31 cellular contexts compared by ENCODE assay signal in the genomic region with DNA sequence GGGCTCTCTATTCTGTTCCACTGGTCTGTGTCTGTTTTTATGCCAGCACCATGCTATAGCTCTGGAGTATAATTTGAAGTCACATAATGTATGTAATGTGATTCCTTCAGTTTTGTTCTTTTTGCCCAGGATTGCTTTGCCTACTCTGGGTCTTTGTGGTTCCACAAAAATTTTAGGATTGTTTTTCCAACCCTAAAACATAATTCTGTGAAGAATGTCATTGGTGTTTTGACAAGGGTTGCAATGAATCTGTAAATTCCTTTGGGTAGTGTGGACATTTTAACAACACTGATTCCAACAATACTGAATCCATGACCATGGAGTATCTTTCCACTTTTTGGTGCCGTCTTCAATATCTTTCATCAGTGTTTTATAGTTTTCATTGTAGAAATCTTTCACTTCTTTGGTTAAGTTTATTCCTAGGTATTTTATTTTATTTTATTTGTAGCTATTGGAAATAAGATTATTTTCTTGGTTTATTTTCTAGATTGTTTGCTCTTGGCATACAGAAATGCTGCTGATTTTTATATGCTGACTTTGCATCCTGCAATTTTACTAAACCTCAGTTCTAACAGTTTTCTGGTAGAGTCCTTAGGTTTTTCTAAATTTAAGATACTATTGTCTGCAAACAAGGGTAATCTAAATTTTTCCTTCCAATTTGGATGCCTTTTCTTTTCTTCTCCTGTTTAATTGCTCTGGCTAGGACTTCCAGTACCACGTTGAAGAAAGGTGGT. TPM values are rescaled to one million over a fixed set of nuclear protein-coding genes. Genes with fewer than 3 reads are reported as not detected.
DNase-seq lines count a peak whose midpoint lies in the region; ATAC-seq and TF ChIP-seq lines count a peak whose summit lies in the region.
"Had no signal": no experiment of that assay in that cellular context is flagged by ENCODE, and none has a peak within 500 bp of the region (broad histone marks: within the 10 kb centered on the region; RNA-seq: fewer than 3 reads in every experiment).

No MANE protein-coding gene starts in this region.

- in situ Hi-C loops in IMR-90 (cut with MboI; ENCODE audit: low sequenced_read_pairs), result no loop called here

- H3K4me2 ChIP-seq in IMR-90 (ENCODE audit: low read depth, low read length), result no peak overlapping the region; the same call in 1 of the 2 replicates
- H3K4me2 ChIP-seq: neural progenitor cell had no signal

- peak overlapping the region; percentile 56; the same call in 1 of the 2 replicates for H3K14ac ChIP-seq in IMR-90 (replicated peaks; ENCODE audit: low read depth, low read length)

- peaks cover 19% of the 10 kb centered on the region for H3K36me3 Mint-ChIP-seq in chondrocyte (ENCODE audit: low read depth)
- H3K36me3 Mint-ChIP-seq in activated T-helper 17 cell treated with anti-CD3 and anti-CD28 coated beads, Interleukin-2, amount 50 U/mL, for 72 hours (ENCODE audit: low read depth), result no peaks in the 10 kb centered on the region
- H3K36me3 Mint-ChIP-seq: memory B cell had no signal

- no peaks in the 10 kb centered on the region for H3K27me3 Mint-ChIP-seq in chondrocyte (ENCODE audit: low read depth)
- H3K27me3 Mint-ChIP-seq in activated T-helper 17 cell treated with anti-CD3 and anti-CD28 coated beads, Interleukin-2, amount 50 U/mL, for 72 hours, result peaks cover 35% of the 10 kb centered on the region

- H3K9ac ChIP-seq in IMR-90 (ENCODE audit: low read depth, low read length), result no peak overlapping the region
- H3K9ac ChIP-seq: neural progenitor cell had no signal

- TF ChIP-seq RAD21 in IMR-90 (IDR thresholded peaks at IDR 0.05; ENCODE audit: low read length), result no peak

- H3K4me1 ChIP-seq in IMR-90 (ENCODE audit: control insufficient read depth, insufficient read depth, low read length), result peaks cover 6% of the 10 kb centered on the region; the same call in 1 of the 2 replicates
- peaks cover 0 to 5% of the 10 kb centered on the region in 2 donors for H3K4me1 ChIP-seq in adrenal gland (replicated peaks in 1 of 2)
- H3K4me1 ChIP-seq: BE2C, HAP-1, neural progenitor cell, SJCRH30 had no signal

- no peak overlapping the region for H2AK9ac ChIP-seq in IMR-90 (replicated peaks; ENCODE audit: low read depth, low read length, poor library complexity)

- no peaks in the 10 kb centered on the region for H3K9me3 ChIP-seq in IMR-90 (ENCODE audit: control insufficient read depth, insufficient read depth, low read length)
- no peaks in the 10 kb centered on the region for H3K9me3 ChIP-seq in adrenal gland (replicated peaks in 1 of 3)
- H3K9me3 ChIP-seq: BE2C, esophagus squamous epithelium, SJCRH30, tibial artery had no signal

- peaks cover 2% of the 10 kb centered on the region for H3K36me3 ChIP-seq in IMR-90 (ENCODE audit: control insufficient read depth, insufficient read depth, low read length)
- no peaks in the 10 kb centered on the region for H3K36me3 ChIP-seq in adrenal gland (replicated peaks in 1 of 2)
- H3K36me3 ChIP-seq: BE2C had no signal

- no peak overlapping the region for H3K4me3 Mint-ChIP-seq in chondrocyte (ENCODE audit: unreplicated experiment)
- no peak overlapping the region for H3K4me3 Mint-ChIP-seq in activated T-helper 17 cell treated with anti-CD3 and anti-CD28 coated beads, Interleukin-2, amount 50 U/mL, for 72 hours
- H3K4me3 Mint-ChIP-seq: activated CD4-positive, alpha-beta T cell treated with anti-CD3 and anti-CD28 coated beads, Interleukin-2, amount 10 ng/mL, durations not matched to agents 7 days and 5 days; activated naive CD8-positive, alpha-beta T cell; IgD-negative memory B cell; memory B cell; neural progenitor cell had no signal

- H2BK20ac ChIP-seq in IMR-90 (ENCODE audit: low read depth, low read length), result no peak overlapping the region

- no peak overlapping the region for H2AK5ac ChIP-seq in IMR-90 (ENCODE audit: low read depth, low read length)

- no peak overlapping the region for H4K91ac ChIP-seq in IMR-90 (ENCODE audit: insufficient read depth, low read depth, low read length)

- no peak overlapping the region for H2BK15ac ChIP-seq in IMR-90 (ENCODE audit: low read depth, low read length)

- H3K4me3 ChIP-seq in AG04449 (ENCODE audit: low read depth, low read length) (no peak overlapping the region), IMR-90 (ENCODE audit: insufficient read depth, low read depth, low read length) (no peak overlapping the region), adrenal gland (no peak overlapping the region)
- H3K4me3 ChIP-seq: esophagus squamous epithelium, HAP-1, neural progenitor cell, SJCRH30, tibial artery had no signal

- H3K9me1 ChIP-seq in IMR-90 (ENCODE audit: insufficient read depth, low read length), result peaks cover 5% of the 10 kb centered on the region

- H3K27me3 ChIP-seq in IMR-90 (ENCODE audit: control insufficient read depth, insufficient read depth, low read length), result no peaks in the 10 kb centered on the region
- no peaks in the 10 kb centered on the region for H3K27me3 ChIP-seq in adrenal gland
- H3K27me3 ChIP-seq: BE2C, esophagus squamous epithelium, neural progenitor cell, SJCRH30, tibial artery had no signal

- H2BK5ac ChIP-seq in IMR-90 (ENCODE audit: low read depth, low read length, poor library complexity, severe bottlenecking), result no peak overlapping the region

- peak; percentile 49 for ATAC-seq in IMR-90 (ENCODE audit: low read depth)
- no peak for ATAC-seq in activated T-helper 17 cell treated with anti-CD3 and anti-CD28 coated beads, Interleukin-2, amount 50 U/mL, for 72 hours (replicated peaks)
- ATAC-seq: left lobe of liver had no signal

- no peak overlapping the region for H3K56ac ChIP-seq in IMR-90 (ENCODE audit: extremely low read depth, insufficient read depth, low read length)

- TF ChIP-seq CTCF in AG04449 (IDR thresholded peaks at IDR 0.05; ENCODE audit: insufficient read depth, low read length, missing control alignments), result no peak
- TF ChIP-seq CTCF in IMR-90 (conservative IDR thresholded peaks at IDR 0.05; ENCODE audit: low read depth, low read length), result no peak
- no peak for TF ChIP-seq CTCF in chondrocyte (IDR thresholded peaks at IDR 0.05)
- TF ChIP-seq CTCF in adrenal gland (IDR thresholded peaks at IDR 0.05), result no peak

- H2BK120ac ChIP-seq in IMR-90 (ENCODE audit: low read depth, low read length), result no peak overlapping the region

- CTCF ChIA-PET in AG04449 (lab: Yijun Ruan, JAX) (interaction anchor here (1.5 kb wide), 2 partner anchors 24 to 133 kb away, joined by 3 to 6 read pairs; no protein-coding TSS in a partner anchor), IMR-90 (lab: Yijun Ruan, JAX) (no interaction called here)

- no peak overlapping the region for H3K4ac ChIP-seq in IMR-90 (ENCODE audit: low read depth, low read length)

- no peak for TF ChIP-seq POLR2A in IMR-90 (IDR thresholded peaks at IDR 0.05; ENCODE audit: low read depth, low read length)
- TF ChIP-seq POLR2A in adrenal gland (IDR thresholded peaks at IDR 0.05), result no peak

- H4K8ac ChIP-seq in IMR-90 (ENCODE audit: low read depth in 2 of 2, low read length in 2 of 2), result no peak overlapping the region

- H3K18ac ChIP-seq in IMR-90 (ENCODE audit: low read depth, low read length), result no peak overlapping the region

- H4K5ac ChIP-seq in IMR-90 (ENCODE audit: low read depth, low read length), result no peak overlapping the region

- H2AFZ ChIP-seq in IMR-90 (replicated peaks; ENCODE audit: low read length, poor library complexity), result no peak overlapping the region
- H2AFZ ChIP-seq: neural progenitor cell had no signal

- peaks cover 70% of the 10 kb centered on the region for H3K4me1 Mint-ChIP-seq in chondrocyte (ENCODE audit: low read depth)
- H3K4me1 Mint-ChIP-seq in activated T-helper 17 cell treated with anti-CD3 and anti-CD28 coated beads, Interleukin-2, amount 50 U/mL, for 72 hours, result no peaks in the 10 kb centered on the region
- H3K4me1 Mint-ChIP-seq: activated CD4-positive, alpha-beta T cell treated with anti-CD3 and anti-CD28 coated beads, Interleukin-2, amount 10 ng/mL, durations not matched to agents 7 days and 5 days; IgD-negative memory B cell; memory B cell; neural progenitor cell had no signal

- H3K27ac Mint-ChIP-seq in chondrocyte (ENCODE audit: unreplicated experiment), result peak overlapping the region; percentile 79
- H3K27ac Mint-ChIP-seq in activated T-helper 17 cell treated with anti-CD3 and anti-CD28 coated beads, Interleukin-2, amount 50 U/mL, for 72 hours, result no peak overlapping the region
- H3K27ac Mint-ChIP-seq: activated CD4-positive, alpha-beta T cell treated with anti-CD3 and anti-CD28 coated beads, Interleukin-2, amount 10 ng/mL, durations not matched to agents 7 days and 5 days; activated naive CD8-positive, alpha-beta T cell; IgD-negative memory B cell; memory B cell; neural progenitor cell had no signal

- intact Hi-C loops in IMR-90 (cut with micrococcal nuclease) (no loop called here), adrenal gland (cut with DNase I) (no loop called here)

- POLR2A ChIA-PET in AG04449 (lab: Yijun Ruan, JAX), result no interaction called here
- POLR2A ChIA-PET in IMR-90 (lab: Charles Lee; ENCODE audit: unreplicated experiment), result no interaction called here

- peak; percentile 55 for DNase-seq in AG04449 (ENCODE audit: low read depth, low spot score)
- DNase-seq in IMR-90, result no peak
- no peak for DNase-seq in chondrocyte (ENCODE audit: low spot score)
- DNase-seq in hepatic stellate cell (ENCODE audit: low spot score), result peak; percentile 16
- no peak for DNase-seq in activated CD4-positive, CD25-positive, alpha-beta regulatory T cell (lab: John Stamatoyannopoulos, UW)
- DNase-seq in activated T-cell treated with anti-CD3 and anti-CD28 coated beads, Interleukin-2, amount 50 U/mL, for 48 hours, result no peak
- DNase-seq in adrenal gland, result no peak
- DNase-seq: activated CD4-positive, alpha-beta T cell treated with anti-CD3 and anti-CD28 coated beads, Interleukin-2, amount 10 ng/mL, durations not matched to agents 7 days and 5 days; activated effector memory CD4-positive, alpha-beta T cell treated with anti-CD3 and anti-CD28 coated beads, Interleukin-2, amount 50 U/mL, for 16 hours; aorta; BE2C; central memory CD4-positive, alpha-beta T cell; DMS 273 treated with DMSO at 0.1 percent for 48 hours; esophagus squamous epithelium; NCI-H1092; NCI-H187 treated with DMSO at 0.1 percent for 48 hours; NCI-H2171; NCI-H510A; RPMI8226; SJCRH30; stimulated activated CD4-positive, alpha-beta T cell treated with anti-CD3 and anti-CD28 coated beads, Interleukin-4, amount 100 ng/mL, for 1 hour; T1000; tibial artery had no signal

- no CpG with 5 or more reads among the region's 2 CpGs for WGBS in IMR-90 (ENCODE audit: extremely low coverage in 2 of 2, insufficient read length in 1 of 2), 2 experiments
- WGBS in adrenal gland, 4 donors, result 86 to 96% (median 93%) methylated on average over 2 of the region's 2 CpGs

- H3K27ac ChIP-seq in IMR-90 (ENCODE audit: insufficient read depth, low read length) (no peak overlapping the region), adrenal gland (no peak overlapping the region)
- H3K27ac ChIP-seq: esophagus squamous epithelium, neural progenitor cell, SJCRH30, tibial artery had no signal

- H3K79me1 ChIP-seq in IMR-90 (ENCODE audit: low read depth in 1 of 2, low read length in 2 of 2), result peaks cover 37 to 54% of the 10 kb centered on the region in 2 experiments

- H3K23ac ChIP-seq in IMR-90 (ENCODE audit: low read depth, low read length), result peak overlapping the region; percentile 48; the same call in 1 of the 2 replicates

- no TSS peak for BruUV-seq in IMR-90 (replicated peaks; lab: Mats Ljungman, UMichigan)

- H3K9me3 Mint-ChIP-seq in chondrocyte (ENCODE audit: low read depth), result peaks cover 13% of the 10 kb centered on the region
- H3K9me3 Mint-ChIP-seq in activated T-helper 17 cell treated with anti-CD3 and anti-CD28 coated beads, Interleukin-2, amount 50 U/mL, for 72 hours, result no peaks in the 10 kb centered on the region
- H3K9me3 Mint-ChIP-seq: activated CD4-positive, alpha-beta T cell treated with anti-CD3 and anti-CD28 coated beads, Interleukin-2, amount 10 ng/mL, durations not matched to agents 7 days and 5 days had no signal

- peaks cover 21% of the 10 kb centered on the region for H4K20me1 ChIP-seq in IMR-90 (ENCODE audit: insufficient read depth, low read length)

- dilution Hi-C loops in IMR-90 (cut with HindIII; ENCODE audit: low sequenced_read_pairs, unreplicated experiment), result no loop called here

RNA-seq across cellular contexts. Expression of a gene that starts 29.7 kb away (rescaled TPM):
- total RNA-seq in IMR-90 (2012; rRNA removed) (43.4 and 61.7 TPM in 2 replicates), chondrocyte (90.5 to 108 TPM (median 91.7 TPM) in 3 replicates), adrenal gland (10 to 100 TPM; 37.9 to 68.3 (median 53.9) TPM)
- polyA plus RNA-seq in IMR-90 (2012; rRNA removed) (41.9 and 42.2 TPM in 2 replicates), adrenal gland (10 to 100 TPM; 15.0 to 37.0 (median 17.5) TPM)
- 13.8 and 15.5 TPM in 2 replicates for polyA plus RNA-seq in IMR-90 (2012; cell fraction: cytosol; rRNA removed)
- polyA plus RNA-seq in IMR-90 (2012; cell fraction: nucleus; rRNA removed; ENCODE audit: low replicate concordance), result 15.4 and 56.9 TPM in 2 replicates
- not detected for total RNA-seq in activated T-helper 17 cell treated with anti-CD3 and anti-CD28 coated beads, Interleukin-2, amount 50 U/mL, for 72 hours
- total RNA-seq: activated CD4-positive, alpha-beta T cell treated with anti-CD3 and anti-CD28 coated beads, Interleukin-2, amount 10 ng/mL, durations not matched to agents 7 days and 5 days; activated CD8-positive, alpha-beta memory T cell treated with anti-CD3 and anti-CD28 coated beads for 36 hours had no signal
- polyA plus RNA-seq: IgD-negative memory B cell had no signal

Comparison
In these comparisons a context has a peak if more than half of its experiments do, and no peak if none do; other contexts are left out.
1. DNase-seq: peak in AG04449 (single experiment) and hepatic stellate cell (single experiment); none in IMR-90 (single experiment), chondrocyte (single experiment), activated CD4-positive, CD25-positive, alpha-beta regulatory T cell (0 of 4), activated T-cell treated with anti-CD3 and anti-CD28 coated beads, Interleukin-2, amount 50 U/mL, for 48 hours (0 of 2) and adrenal gland (0 of 7).
2. RNA of a gene that starts 29.7 kb away (total RNA-seq): 90.5 to 108 TPM in chondrocyte, 37.9 to 68.3 TPM in adrenal gland and 43.4 to 61.7 TPM in IMR-90; not detected in activated T-helper 17 cell treated with anti-CD3 and anti-CD28 coated beads, Interleukin-2, amount 50 U/mL, for 72 hours; every median in the first group is over 10 times any median in the second.